Comparison of ENCODE assay signal across 10 cellular contexts in the genomic region with DNA sequence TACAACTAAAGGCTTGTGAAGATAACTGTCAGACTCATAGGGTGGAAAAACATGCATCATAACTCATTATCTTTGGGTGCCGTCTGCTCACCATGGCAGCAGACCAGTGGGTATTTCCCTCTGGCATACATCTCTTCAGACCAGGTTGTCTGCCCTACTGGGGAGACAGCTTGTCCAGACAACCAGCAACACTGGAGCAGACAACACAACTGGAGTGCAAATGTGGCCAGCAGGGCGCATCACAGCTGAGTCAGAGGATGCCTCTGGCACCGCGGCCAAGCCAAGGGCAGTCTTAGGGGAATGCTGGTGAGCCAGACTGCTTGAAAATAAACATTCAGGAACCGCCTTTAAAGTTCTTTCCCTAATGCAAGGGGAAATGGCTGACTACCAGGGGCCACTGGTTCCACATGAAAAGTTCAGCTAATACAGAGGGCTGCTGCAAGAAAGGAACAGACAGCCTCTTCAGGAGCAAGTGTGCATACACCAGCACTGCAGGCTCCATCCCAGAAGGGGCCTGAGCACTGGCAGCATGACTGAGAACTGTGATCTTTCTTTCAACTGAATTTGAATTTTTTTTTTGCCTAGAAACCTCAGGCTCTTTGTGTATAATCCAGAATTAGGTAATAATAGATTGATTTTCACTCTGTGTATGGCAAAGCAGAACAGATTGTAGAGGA.
DNase-seq lines count a peak whose midpoint lies in the region; ATAC-seq and TF ChIP-seq lines count a peak whose summit lies in the region.
"Had no signal": no experiment of that assay in that cellular context is flagged by ENCODE, and none has a peak within 500 bp of the region (broad histone marks: within the 10 kb centered on the region; RNA-seq: fewer than 3 reads in every experiment).

No MANE protein-coding gene starts in this region.

- H3K4me3 ChIP-seq in AG04449 (ENCODE audit: low read depth, low read length), result no peak overlapping the region
- H3K4me3 ChIP-seq in coronary artery, result no peak overlapping the region

- CTCF ChIA-PET in AG04449 (lab: Yijun Ruan, JAX), result interaction anchor here (0.7 to 15.4 kb wide), 12 partner anchors 10 to 698 kb away, joined by 3 to 385 read pairs (median 4); no protein-coding TSS in a partner anchor

- DNase-seq in AG04449 (ENCODE audit: low read depth, low spot score), result peak; percentile 85
- peak; percentile 41 for DNase-seq in HT-29 (ENCODE audit: low spot score)
- peak; percentile 92 for DNase-seq in coronary artery (ENCODE audit: low spot score)
- DNase-seq in medulla oblongata (ENCODE audit: extremely low spot score), result peak; percentile 9
- DNase-seq in HuH-7.5 (ENCODE audit: low spot score), result no peak
- DNase-seq in germinal center (ENCODE audit: low spot score), result no peak
- no peak for DNase-seq in GF-D8 (lab: John Stamatoyannopoulos, UW)
- DNase-seq: activated T-cell treated with anti-CD3 and anti-CD28 coated beads for 4 hours; naive thymus-derived CD8-positive, alpha-beta T cell had no signal

- POLR2A ChIA-PET in AG04449 (lab: Yijun Ruan, JAX), result interaction anchor here (0.9 to 2.0 kb wide), 2 partner anchors 12 to 14 kb away, joined by 3 to 5 read pairs; no protein-coding TSS in a partner anchor

- peak overlapping the region; percentile 60 to 80 for H3K27ac ChIP-seq in coronary artery

- peak; percentile 58 for TF ChIP-seq CTCF in AG04449 (IDR thresholded peaks at IDR 0.05; ENCODE audit: insufficient read depth, low read length, missing control alignments)
- no peak for TF ChIP-seq CTCF in coronary artery (IDR thresholded peaks at IDR 0.05)

- ATAC-seq in HG02798 (IDR thresholded peaks at IDR 0.05; ENCODE audit: poor library complexity, unreplicated experiment), result no peak
- ATAC-seq: naive thymus-derived CD8-positive, alpha-beta T cell had no signal

Comparison
In these comparisons a context has a peak if more than half of its experiments do, and no peak if none do; other contexts are left out.
1. DNase-seq: peak in AG04449 (single experiment), HT-29 (single experiment), coronary artery (single experiment) and medulla oblongata (single experiment); none in HuH-7.5 (single experiment), germinal center (single experiment) and GF-D8 (single experiment).